Comparison of ENCODE assay signal across 23 cellular contexts in genomic region chr1:170696591-170697337, GRCh38. TPM values are rescaled to one million over a fixed set of nuclear protein-coding genes. Genes with fewer than 3 reads are reported as not detected.
DNase-seq lines count a peak whose midpoint lies in the region; ATAC-seq and TF ChIP-seq lines count a peak whose summit lies in the region.
"Had no signal": no experiment of that assay in that cellular context is flagged by ENCODE, and none has a peak within 500 bp of the region (broad histone marks: within the 10 kb centered on the region; RNA-seq: fewer than 3 reads in every experiment).

No MANE protein-coding gene starts in this region.

- H3K9me3 ChIP-seq in Loucy (ENCODE audit: insufficient read depth, low read depth, low read length) (no peaks in the 10 kb centered on the region), right atrium auricular region (no peaks in the 10 kb centered on the region), skeletal muscle satellite cell (replicated peaks; ENCODE audit: low read length) (no peaks in the 10 kb centered on the region)
- H3K9me3 ChIP-seq: transverse colon had no signal

- H3K27me3 Mint-ChIP-seq in chondrocyte (ENCODE audit: low read depth): no peaks in the 10 kb centered on the region

- peak overlapping the region; percentile 76 for H2AFZ ChIP-seq in Loucy (ENCODE audit: low read length)

- H3K9me3 Mint-ChIP-seq in chondrocyte (ENCODE audit: low read depth): no peaks in the 10 kb centered on the region
- H3K9me3 Mint-ChIP-seq: activated CD4-positive, alpha-beta T cell treated with anti-CD3 and anti-CD28 coated beads, Interleukin-2, amount 10 ng/mL, durations not matched to agents 24 days and 14 days; activated T-helper 2 cell treated with anti-CD3 and anti-CD28 coated beads, Interferon-gamma antibody, Interleukin-2, Interleukin-4, amounts not matched to agents 10 μg/mL and 5 μg/mL and 100 μg/mL, durations not matched to agents 14 hours and 24 hours and 36 hours; stimulated activated naive B cell treated with anti-CD40 and anti-IgM and Interleukin-4, amounts not matched to agents 10 μg/mL and 1 μg/mL and 100 μg/mL, for 72 hours had no signal

- H3K27me3 ChIP-seq in Loucy (ENCODE audit: insufficient read depth, low read length, poor library complexity, severe bottlenecking) (no peaks in the 10 kb centered on the region), right atrium auricular region (no peaks in the 10 kb centered on the region), skeletal muscle satellite cell (ENCODE audit: control insufficient read depth, insufficient read depth, low read length) (no peaks in the 10 kb centered on the region)
- H3K27me3 ChIP-seq: transverse colon had no signal

- H3K36me3 Mint-ChIP-seq in chondrocyte (ENCODE audit: low read depth): peaks cover 1% of the 10 kb centered on the region
- H3K36me3 Mint-ChIP-seq: stimulated activated naive B cell treated with anti-CD40 and anti-IgM and Interleukin-4, amounts not matched to agents 10 μg/mL and 1 μg/mL and 100 μg/mL, for 72 hours had no signal

- H3K4me3 ChIP-seq in Loucy (ENCODE audit: low read length, poor library complexity, severe bottlenecking) (peak overlapping the region; percentile 52), right atrium auricular region (no peak overlapping the region), skeletal muscle satellite cell (ENCODE audit: low read length) (no peak overlapping the region)
- H3K4me3 ChIP-seq: K562, transverse colon had no signal

- H3K4me1 ChIP-seq in Loucy (ENCODE audit: insufficient read depth, low read length, poor library complexity, severe bottlenecking): peaks cover 55% of the 10 kb centered on the region
- peaks cover 0 to 59% of the 10 kb centered on the region in 2 donors for H3K4me1 ChIP-seq in right atrium auricular region
- peaks cover 86% of the 10 kb centered on the region for H3K4me1 ChIP-seq in skeletal muscle satellite cell (ENCODE audit: control insufficient read depth, insufficient read depth, low read length)
- H3K4me1 ChIP-seq: transverse colon had no signal

- peak overlapping the region; percentile 61 to 75 for H3K27ac ChIP-seq in right atrium auricular region
- H3K27ac ChIP-seq: transverse colon had no signal

- no peaks in the 10 kb centered on the region for H3K36me3 ChIP-seq in Loucy (ENCODE audit: insufficient read depth, low read length)
- no peaks in the 10 kb centered on the region for H3K36me3 ChIP-seq in right atrium auricular region
- no peaks in the 10 kb centered on the region for H3K36me3 ChIP-seq in skeletal muscle satellite cell (ENCODE audit: insufficient read depth, low read length)
- H3K36me3 ChIP-seq: transverse colon had no signal

- H3K9me2 ChIP-seq in Loucy (replicated peaks; ENCODE audit: low read depth, low read length): no peaks in the 10 kb centered on the region

- H3K27ac Mint-ChIP-seq in chondrocyte (ENCODE audit: unreplicated experiment): peak overlapping the region; percentile 77
- H3K27ac Mint-ChIP-seq: activated CD4-positive, alpha-beta T cell treated with anti-CD3 and anti-CD28 coated beads, Interleukin-2, amount 10 ng/mL, durations not matched to agents 24 days and 14 days; activated T-helper 2 cell treated with anti-CD3 and anti-CD28 coated beads, Interferon-gamma antibody, Interleukin-2, Interleukin-4, amounts not matched to agents 10 μg/mL and 5 μg/mL and 100 μg/mL, durations not matched to agents 14 hours and 24 hours and 36 hours; stimulated activated naive B cell treated with anti-CD40 and anti-IgM and Interleukin-4, amounts not matched to agents 10 μg/mL and 1 μg/mL and 100 μg/mL, for 72 hours had no signal

- TF ChIP-seq CTCF in Loucy (conservative IDR thresholded peaks at IDR 0.05; ENCODE audit: low read length) (no peak), chondrocyte (IDR thresholded peaks at IDR 0.05) (no peak), right atrium auricular region (IDR thresholded peaks at IDR 0.05) (no peak)

- peaks cover 94% of the 10 kb centered on the region for H3K4me1 Mint-ChIP-seq in chondrocyte (ENCODE audit: low read depth)
- H3K4me1 Mint-ChIP-seq: activated CD4-positive, alpha-beta T cell treated with anti-CD3 and anti-CD28 coated beads, Interleukin-2, amount 10 ng/mL, durations not matched to agents 24 days and 14 days; stimulated activated naive B cell treated with anti-CD40 and anti-IgM and Interleukin-4, amounts not matched to agents 10 μg/mL and 1 μg/mL and 100 μg/mL, for 72 hours had no signal

- peaks cover 6% of the 10 kb centered on the region for H3F3A ChIP-seq in Loucy (ENCODE audit: low read depth)

- H3K4me2 ChIP-seq in Loucy (ENCODE audit: low read depth, low read length, poor library complexity, severe bottlenecking) (peak overlapping the region; percentile 77), skeletal muscle satellite cell (ENCODE audit: low read length) (peak overlapping the region; percentile 37)

- H3K9ac ChIP-seq in Loucy (ENCODE audit: low read depth, low read length, poor library complexity, severe bottlenecking): peak overlapping the region; percentile 53
- H3K9ac ChIP-seq in skeletal muscle satellite cell (ENCODE audit: low read depth, low read length): peak overlapping the region; percentile 43

- H3K4me3 Mint-ChIP-seq in chondrocyte (ENCODE audit: unreplicated experiment): peak overlapping the region; percentile 11
- H3K4me3 Mint-ChIP-seq: activated CD4-positive, alpha-beta T cell treated with anti-CD3 and anti-CD28 coated beads, Interleukin-2, amount 10 ng/mL, durations not matched to agents 24 days and 14 days; stimulated activated naive B cell treated with anti-CD40 and anti-IgM and Interleukin-4, amounts not matched to agents 10 μg/mL and 1 μg/mL and 100 μg/mL, for 72 hours had no signal

- no peaks in the 10 kb centered on the region for H3K79me2 ChIP-seq in Loucy (ENCODE audit: insufficient read depth, low read length)

- H4K20me1 ChIP-seq in Loucy (ENCODE audit: insufficient read depth, low read length, poor library complexity, severe bottlenecking): no peaks in the 10 kb centered on the region

- DNase-seq in chondrocyte (ENCODE audit: low spot score): no peak
- no peak for DNase-seq in right atrium auricular region (ENCODE audit: low spot score)
- DNase-seq in germinal center (ENCODE audit: low spot score): no peak
- DNase-seq in SHP77 treated with DMSO at 0.1 percent for 48 hours (lab: John Stamatoyannopoulos, UW): no peak
- DNase-seq: activated CD4-positive, alpha-beta T cell treated with anti-CD3 and anti-CD28 coated beads, Interleukin-2, amount 10 ng/mL, durations not matched to agents 24 days and 14 days; cerebellar nuclear complex; effector memory CD4-positive, alpha-beta T cell; hypothalamus; kidney; MV-4-11; NCI-H187; NCI-H226; NK-92 treated with Interleukin-12 subunit alpha and Interleukin-12 subunit beta, amount 100 ng/mL, for 24 hours; retina; stimulated activated naive B cell treated with anti-CD40 and anti-IgM and Interleukin-4, amounts not matched to agents 10 μg/mL and 1 μg/mL and 100 μg/mL, for 72 hours; SW 1271; transverse colon had no signal

- no peak for ATAC-seq in HG02588 (IDR thresholded peaks at IDR 0.05; ENCODE audit: unreplicated experiment)
- no peak for ATAC-seq in GM21423 (IDR thresholded peaks at IDR 0.05; ENCODE audit: unreplicated experiment)
- ATAC-seq: K562; stimulated activated naive B cell treated with anti-CD40 and anti-IgM and Interleukin-4, amounts not matched to agents 10 μg/mL and 1 μg/mL and 100 μg/mL, for 72 hours had no signal

RNA-seq across cellular contexts. Expression of gene PRRX1, which starts 32.8 kb away (rescaled TPM):
- total RNA-seq in chondrocyte: 158 to 224 TPM (median 168 TPM) in 3 replicates
- total RNA-seq in right atrium auricular region: 10 to 100 TPM; 23.9 to 55.1 TPM
- total RNA-seq in skeletal muscle satellite cell (2012; rRNA removed): 228 and 249 TPM in 2 replicates
- total RNA-seq: activated CD4-positive, alpha-beta T cell treated with anti-CD3 and anti-CD28 coated beads, Interleukin-2, amount 10 ng/mL, durations not matched to agents 24 days and 14 days; activated T-helper 2 cell treated with anti-CD3 and anti-CD28 coated beads, Interferon-gamma antibody, Interleukin-2, Interleukin-4, amounts not matched to agents 10 μg/mL and 5 μg/mL and 100 μg/mL, durations not matched to agents 14 hours and 24 hours and 36 hours; K562 had no signal
